10 cellular contexts compared by ENCODE assay signal in the genomic region with DNA sequence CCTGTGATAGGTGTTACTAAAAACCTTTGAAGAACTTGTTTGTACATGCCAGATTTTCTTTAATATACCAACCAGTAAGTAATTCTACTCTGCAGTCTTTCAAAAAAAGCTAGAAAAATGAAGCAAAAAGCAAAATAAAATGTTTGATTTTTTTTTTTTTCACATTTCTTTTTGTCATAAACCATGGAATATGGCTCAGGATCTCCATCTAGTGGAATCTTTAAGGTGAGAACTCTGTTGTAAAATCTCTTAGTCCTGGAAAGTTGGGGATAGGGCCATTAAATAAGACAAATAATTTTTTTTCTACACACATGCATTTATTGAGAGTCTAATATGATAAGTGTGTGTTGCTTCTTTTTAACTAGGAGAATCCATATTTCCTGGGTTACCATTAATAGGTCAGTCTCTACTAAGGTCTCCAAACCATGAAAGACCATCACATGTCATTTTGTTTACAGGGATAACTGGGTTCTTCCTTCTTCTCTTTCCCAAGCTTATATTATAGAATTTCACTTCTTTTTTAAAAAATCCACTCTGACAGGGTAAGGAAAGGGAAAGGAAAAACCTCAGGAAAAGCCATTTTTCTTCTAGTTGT.
A peak's percentile ranks its signal among the peaks of the same experiment; 100 is the strongest.
DNase-seq lines count a peak whose midpoint lies in the region; ATAC-seq and TF ChIP-seq lines count a peak whose summit lies in the region.
"Had no signal": no experiment of that assay in that cellular context is flagged by ENCODE, and none has a peak within 500 bp of the region (broad histone marks: within the 10 kb centered on the region; RNA-seq: fewer than 3 reads in every experiment).

No MANE protein-coding gene starts in this region.

- H3K4me1 ChIP-seq in HEK293 (ENCODE audit: control insufficient read depth, insufficient read depth, low read length) (no peaks in the 10 kb centered on the region), adrenal gland (replicated peaks in 1 of 2) (no peaks in the 10 kb centered on the region)

- TF ChIP-seq CTCF in HEK293 (tag by site-specific recombination; IDR thresholded peaks at IDR 0.05) = no peak
- TF ChIP-seq CTCF in adrenal gland (IDR thresholded peaks at IDR 0.05) = peak in 5 of 6 experiments; percentile 8 to 44 (median 21)

- H3K36me3 ChIP-seq in HEK293 (ENCODE audit: control insufficient read depth in 2 of 2, insufficient read depth in 1 of 2, low read length in 2 of 2) (no peaks in the 10 kb centered on the region), adrenal gland (replicated peaks in 1 of 2) (no peaks in the 10 kb centered on the region)

- intact Hi-C loops in adrenal gland (cut with DNase I) = no loop called here
- intact Hi-C loops in activated T-helper 2 cell treated with anti-CD3 and anti-CD28 coated beads, Interferon-gamma antibody, Interleukin-2, Interleukin-4, amounts not matched to agents 10 μg/mL and 5 μg/mL and 100 μg/mL, durations not matched to agents 14 hours and 24 hours and 36 hours (cut with micrococcal nuclease) = no loop called here

- no peak for TF ChIP-seq POLR2A in adrenal gland (IDR thresholded peaks at IDR 0.05)

- no peaks in the 10 kb centered on the region for H3K9me3 ChIP-seq in HEK293 (ENCODE audit: control insufficient read depth, insufficient read depth, low read depth, low read length)
- H3K9me3 ChIP-seq in adrenal gland (replicated peaks in 1 of 3) = no peaks in the 10 kb centered on the region

- ATAC-seq in HG03139 (IDR thresholded peaks at IDR 0.05; ENCODE audit: unreplicated experiment) (no peak), HG02970 (IDR thresholded peaks at IDR 0.05; ENCODE audit: low FRiP score, unreplicated experiment) (no peak)

- H3K27me3 Mint-ChIP-seq in activated T-helper 2 cell treated with anti-CD3 and anti-CD28 coated beads, Interferon-gamma antibody, Interleukin-2, Interleukin-4, amounts not matched to agents 10 μg/mL and 5 μg/mL and 100 μg/mL, durations not matched to agents 14 hours and 24 hours and 36 hours (ENCODE audit: low read depth) = peaks cover 10% of the 10 kb centered on the region

- no peaks in the 10 kb centered on the region for H3K9me3 Mint-ChIP-seq in activated T-helper 2 cell treated with anti-CD3 and anti-CD28 coated beads, Interferon-gamma antibody, Interleukin-2, Interleukin-4, amounts not matched to agents 10 μg/mL and 5 μg/mL and 100 μg/mL, durations not matched to agents 14 hours and 24 hours and 36 hours

- DNase-seq in Ammon's horn (ENCODE audit: low spot score) (peak; percentile 33), adrenal gland (no peak), kidney tubule cell (ENCODE audit: low spot score) (peak; percentile 26), NCI-H2107 (lab: John Stamatoyannopoulos, UW) (no peak)
- no peak for DNase-seq in activated T-helper 2 cell treated with anti-CD3 and anti-CD28 coated beads, Interferon-gamma antibody, Interleukin-2, Interleukin-4, amounts not matched to agents 10 μg/mL and 5 μg/mL and 100 μg/mL, durations not matched to agents 14 hours and 24 hours and 36 hours (ENCODE audit: low spot score)
- DNase-seq: activated naive CD4-positive, alpha-beta T cell treated with Interleukin-2 at 50 U/mL for 16 hours; Right ventricle myocardium superior had no signal

- no peaks in the 10 kb centered on the region for H3K4me1 Mint-ChIP-seq in activated T-helper 2 cell treated with anti-CD3 and anti-CD28 coated beads, Interferon-gamma antibody, Interleukin-2, Interleukin-4, amounts not matched to agents 10 μg/mL and 5 μg/mL and 100 μg/mL, durations not matched to agents 14 hours and 24 hours and 36 hours (ENCODE audit: low read depth)

- no peaks in the 10 kb centered on the region for H3K36me3 Mint-ChIP-seq in activated T-helper 2 cell treated with anti-CD3 and anti-CD28 coated beads, Interferon-gamma antibody, Interleukin-2, Interleukin-4, amounts not matched to agents 10 μg/mL and 5 μg/mL and 100 μg/mL, durations not matched to agents 14 hours and 24 hours and 36 hours (ENCODE audit: low read depth)

- no peak overlapping the region for H3K4me3 Mint-ChIP-seq in activated T-helper 2 cell treated with anti-CD3 and anti-CD28 coated beads, Interferon-gamma antibody, Interleukin-2, Interleukin-4, amounts not matched to agents 10 μg/mL and 5 μg/mL and 100 μg/mL, durations not matched to agents 14 hours and 24 hours and 36 hours (ENCODE audit: low read depth)

- CTCF ChIA-PET in HEK293 (lab: Yijun Ruan, JAX) = interaction anchor here (0.6 kb wide), 3 partner anchors 23 to 333 kb away, joined by 3 to 4 read pairs (median 4); no protein-coding TSS in a partner anchor

- H3K4me3 ChIP-seq in HEK293 (ENCODE audit: low read depth, low read length) (no peak overlapping the region), adrenal gland (no peak overlapping the region)

- POLR2A ChIA-PET in HEK293 (lab: Yijun Ruan, JAX) = no interaction called here

- no peak overlapping the region for H3K27ac Mint-ChIP-seq in activated T-helper 2 cell treated with anti-CD3 and anti-CD28 coated beads, Interferon-gamma antibody, Interleukin-2, Interleukin-4, amounts not matched to agents 10 μg/mL and 5 μg/mL and 100 μg/mL, durations not matched to agents 14 hours and 24 hours and 36 hours

- no peak overlapping the region for H3K27ac ChIP-seq in HEK293 (ENCODE audit: extremely low read depth, low read depth, low read length)
- no peak overlapping the region for H3K27ac ChIP-seq in adrenal gland

- no peaks in the 10 kb centered on the region for H3K27me3 ChIP-seq in adrenal gland

TF ChIP-seq in HEK293, 187 proteins besides CTCF, POLR2A, EP300 and RAD21:
- peak; percentile 47 for TF ChIP-seq ZNF654 (tag by site-specific recombination; IDR thresholded peaks at IDR 0.05; ENCODE audit: low read depth)
- TF ChIP-seq ZNF701 (tag by site-specific recombination; IDR thresholded peaks at IDR 0.05) = no peak

Comparison
In these comparisons a context has a peak if more than half of its experiments do, and no peak if none do; other contexts are left out.
1. DNase-seq: peak in Ammon's horn (single experiment) and kidney tubule cell (single experiment); none in adrenal gland (0 of 7), activated T-helper 2 cell treated with anti-CD3 and anti-CD28 coated beads, Interferon-gamma antibody, Interleukin-2, Interleukin-4, amounts not matched to agents 10 μg/mL and 5 μg/mL and 100 μg/mL, durations not matched to agents 14 hours and 24 hours and 36 hours (single experiment) and NCI-H2107 (single experiment).